30 cellular contexts compared by ENCODE assay signal in the genomic region with DNA sequence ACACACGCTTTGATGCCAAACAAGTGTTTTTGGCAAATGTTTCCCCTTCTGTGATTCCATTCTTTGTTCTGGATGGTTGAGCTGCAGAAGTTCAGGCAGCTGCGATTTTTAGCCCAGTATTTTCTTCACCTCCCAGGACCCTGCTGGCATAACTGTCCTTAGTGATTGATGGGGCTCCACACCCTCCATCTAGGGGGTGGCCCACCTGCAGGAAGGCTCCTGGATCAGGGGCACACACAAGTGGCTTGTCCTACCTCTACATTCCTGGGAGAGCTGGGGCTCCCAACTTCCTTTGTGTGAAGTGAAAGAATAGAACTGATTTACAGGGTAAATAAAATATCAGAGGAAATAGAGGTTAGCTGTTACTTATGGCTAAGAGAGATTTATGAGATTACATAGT.
"Had no signal": no experiment of that assay in that cellular context is flagged by ENCODE, and none has a peak within 500 bp of the region (broad histone marks: within the 10 kb centered on the region; RNA-seq: fewer than 3 reads in every experiment).

No MANE protein-coding gene starts in this region.

- ATAC-seq: activated naive CD4-positive, alpha-beta T cell treated with anti-CD3 and anti-CD28 coated beads, Interleukin-2, amount 50 U/mL, for 72 hours; activated T-cell treated with anti-CD3 and anti-CD28 coated beads, Interleukin-2, amount 50 U/mL, for 4 hours; body of pancreas; PC-3 had no signal

- H3K4me1 ChIP-seq: adrenal gland, body of pancreas, Peyer's patch, SJSA1 had no signal

- H3K36me3 ChIP-seq: adrenal gland, Peyer's patch, SJSA1 had no signal

- H3K27ac ChIP-seq: adrenal gland, body of pancreas, Peyer's patch, SJSA1 had no signal

- H3K9me3 ChIP-seq: adrenal gland, body of pancreas, Peyer's patch, SJSA1, SK-N-SH had no signal

- H3K27me3 ChIP-seq: adrenal gland, body of pancreas, Peyer's patch had no signal

- H3K4me3 ChIP-seq: adrenal gland, body of pancreas, Peyer's patch, SJSA1 had no signal

- DNase-seq: activated B cell treated with CpG ODN at 0.5 μM for 24 hours; activated CD4-positive, alpha-beta memory T cell treated with anti-CD3 and anti-CD28 coated beads for 36 hours; activated CD4-positive, alpha-beta T cell treated with anti-CD3 and anti-CD28 coated beads for 4 hours; activated CD4-positive, alpha-beta T cell treated with anti-CD3 and anti-CD28 coated beads, Interleukin-2, amount 50 U/mL, for 1 hour; activated CD4-positive, CD25-positive, alpha-beta regulatory T cell treated with anti-CD3 and anti-CD28 coated beads, Interleukin-2, amount 50 U/mL, for 72 hours; activated CD8-positive, alpha-beta memory T cell treated with anti-CD3 and anti-CD28 coated beads, Interleukin-2, amount 50 U/mL, for 4 hours; activated gamma-delta T cell treated with Interleukin-2 at 50 U/mL for 16 hours; activated naive CD4-positive, alpha-beta T cell treated with anti-CD3 and anti-CD28 coated beads for 36 hours; activated T-cell treated with anti-CD3 and anti-CD28 coated beads for 4 hours; activated T-cell treated with anti-CD3 and anti-CD28 coated beads, Interleukin-2, amount 50 U/mL, for 4 hours; adrenal gland; body of pancreas; caudate nucleus; cerebellar nuclear complex; NCI-H1092 treated with DMSO at 0.1 percent for 48 hours; NCI-H1417; NCI-H146; NCI-H2029; NCI-H2171; NCI-H524; NCI-H69; NCI-H82; NK-92 treated with Interleukin-12 subunit alpha and Interleukin-12 subunit beta, amount 100 ng/mL, for 24 hours; PC-3; Peyer's patch; RPMI8226; SHP77 treated with DMSO at 0.1 percent for 48 hours; SK-N-SH had no signal
